Comparison of ENCODE assay signal across 13 cellular contexts in the genomic region with DNA sequence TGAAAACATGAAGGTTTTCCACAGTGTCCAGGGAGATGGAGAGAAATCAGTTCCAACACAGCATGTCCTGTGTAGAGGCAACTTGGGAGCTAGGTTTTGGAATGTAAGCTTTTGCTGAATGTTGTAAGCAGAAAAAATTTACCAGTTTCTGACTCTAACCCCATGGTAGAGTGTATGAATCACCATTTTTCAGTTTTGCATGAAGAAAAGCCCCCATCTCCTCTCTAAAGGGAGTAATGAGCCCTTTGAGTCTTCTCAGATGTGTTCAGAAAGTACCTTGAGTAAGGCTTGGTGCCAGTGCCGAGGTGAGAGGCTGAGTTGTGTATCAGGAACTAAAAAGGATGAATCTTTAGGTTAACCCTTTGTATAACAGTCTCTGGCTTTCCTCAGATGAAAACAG.
A peak's percentile ranks its signal among the peaks of the same experiment; 100 is the strongest.
DNase-seq lines count a peak whose midpoint lies in the region; ATAC-seq and TF ChIP-seq lines count a peak whose summit lies in the region.
"Had no signal": no experiment of that assay in that cellular context is flagged by ENCODE, and none has a peak within 500 bp of the region (broad histone marks: within the 10 kb centered on the region; RNA-seq: fewer than 3 reads in every experiment).

No MANE protein-coding gene starts in this region.

- no peak overlapping the region for H3K27ac ChIP-seq in CD8-positive, alpha-beta memory T cell (ENCODE audit: low read depth, low read length)
- no peak overlapping the region for H3K27ac ChIP-seq in uterus
- H3K27ac ChIP-seq: breast epithelium had no signal

- no peak overlapping the region for H3K4me3 Mint-ChIP-seq in CD8-positive, alpha-beta memory T cell
- H3K4me3 Mint-ChIP-seq in MCF 10A (ENCODE audit: unreplicated experiment): no peak overlapping the region

- no peaks in the 10 kb centered on the region for H3K27me3 ChIP-seq in CD8-positive, alpha-beta memory T cell (ENCODE audit: insufficient read depth, low read length, poor library complexity, severe bottlenecking)
- H3K27me3 ChIP-seq in uterus: no peaks in the 10 kb centered on the region
- H3K27me3 ChIP-seq: breast epithelium had no signal

- peaks cover 0 to 3% (median 0%) of the 10 kb centered on the region in 5 donors for H3K9me3 Mint-ChIP-seq in CD8-positive, alpha-beta memory T cell
- H3K9me3 Mint-ChIP-seq in MCF 10A (ENCODE audit: unreplicated experiment): peaks cover 5% of the 10 kb centered on the region

- POLR2A ChIA-PET in CD8-positive, alpha-beta memory T cell (lab: Charles Lee): no interaction called here
- POLR2A ChIA-PET in MCF 10A (lab: Yijun Ruan, JAX): interaction anchor here (0.8 kb wide), 1 partner anchor 9 kb away, joined by 3 read pairs; no protein-coding TSS in a partner anchor

- peak; percentile 12 for DNase-seq in AG10803 (ENCODE audit: low read depth)
- DNase-seq in hepatic stellate cell (ENCODE audit: low spot score): no peak
- no peak for DNase-seq in CD8-positive, alpha-beta memory T cell
- DNase-seq in uterus: no peak
- DNase-seq in MCF 10A (ENCODE audit: unreplicated experiment): no peak
- DNase-seq: DMS53; NCI-H2171 treated with DMSO at 0.1 percent for 48 hours; OCI-M1; stimulated activated CD4-positive, alpha-beta T cell treated with anti-CD3 and anti-CD28 coated beads, Interleukin-1b, Interleukin-23, amount 100 ng/mL, for 48 hours had no signal

- intact Hi-C loops in uterus (cut with DNase I; ENCODE audit: low total_unique reads): no loop called here
- intact Hi-C loops in MCF 10A (cut with micrococcal nuclease): no loop called here

- no peaks in the 10 kb centered on the region for H3K4me1 ChIP-seq in CD8-positive, alpha-beta memory T cell (ENCODE audit: insufficient read depth, low read length)
- no peaks in the 10 kb centered on the region for H3K4me1 ChIP-seq in uterus
- H3K4me1 ChIP-seq: breast epithelium had no signal

- H3K4me3 ChIP-seq in AG10803 (ENCODE audit: low read length) (no peak overlapping the region), uterus (no peak overlapping the region)
- no peak overlapping the region for H3K4me3 ChIP-seq in CD8-positive, alpha-beta memory T cell (ENCODE audit: low read length)
- H3K4me3 ChIP-seq: breast epithelium had no signal

- BruUV-seq in MCF 10A (replicated peaks; lab: Mats Ljungman, UMichigan): no TSS peak

- peaks cover 0 to 2% (median 0%) of the 10 kb centered on the region in 3 donors for H3K4me1 Mint-ChIP-seq in CD8-positive, alpha-beta memory T cell
- H3K4me1 Mint-ChIP-seq in MCF 10A (ENCODE audit: insufficient read depth, unreplicated experiment): peaks cover 12% of the 10 kb centered on the region

- TF ChIP-seq CTCF in AG10803 (conservative IDR thresholded peaks at IDR 0.05; ENCODE audit: low read length) (no peak), uterus (IDR thresholded peaks at IDR 0.05) (no peak), MCF 10A (IDR thresholded peaks at IDR 0.05; ENCODE audit: unreplicated experiment) (no peak)

- no peaks in the 10 kb centered on the region for H3K9me3 ChIP-seq in CD8-positive, alpha-beta memory T cell (ENCODE audit: low read length)
- no peaks in the 10 kb centered on the region for H3K9me3 ChIP-seq in uterus
- H3K9me3 ChIP-seq: breast epithelium had no signal

- TF ChIP-seq POLR2A in uterus (IDR thresholded peaks at IDR 0.05): no peak

- peaks cover 0 to 14% (median 2%) of the 10 kb centered on the region in 3 donors for H3K36me3 Mint-ChIP-seq in CD8-positive, alpha-beta memory T cell
- H3K36me3 Mint-ChIP-seq in MCF 10A (ENCODE audit: insufficient read depth, unreplicated experiment): no peaks in the 10 kb centered on the region

- peak overlapping the region in 1 of 8 donors; percentile 75 for H3K27ac Mint-ChIP-seq in CD8-positive, alpha-beta memory T cell
- no peak overlapping the region for H3K27ac Mint-ChIP-seq in MCF 10A (ENCODE audit: low read depth, unreplicated experiment)

- peak; percentile 92 for ATAC-seq in GM18870 (IDR thresholded peaks at IDR 0.05; ENCODE audit: unreplicated experiment)
- peak; percentile 93 for ATAC-seq in HG02571 (IDR thresholded peaks at IDR 0.05; ENCODE audit: unreplicated experiment)
- peak; percentile 89 for ATAC-seq in HG03442 (IDR thresholded peaks at IDR 0.05; ENCODE audit: unreplicated experiment)

- H3K27me3 Mint-ChIP-seq in CD8-positive, alpha-beta memory T cell: peaks cover 9 to 20% of the 10 kb centered on the region in 2 donors
- H3K27me3 Mint-ChIP-seq in MCF 10A (ENCODE audit: insufficient read depth, unreplicated experiment): no peaks in the 10 kb centered on the region

- CTCF ChIA-PET in CD8-positive, alpha-beta memory T cell (lab: Charles Lee): interaction anchor here (1.9 kb wide), 1 partner anchor 181 kb away, joined by 4 read pairs; no protein-coding TSS in a partner anchor
- CTCF ChIA-PET in MCF 10A (lab: Yijun Ruan, JAX): interaction anchor here (0.8 kb wide), 1 partner anchor 66 kb away, joined by 4 read pairs; no protein-coding TSS in a partner anchor

- H3K36me3 ChIP-seq in CD8-positive, alpha-beta memory T cell (ENCODE audit: insufficient read depth, low read length): no peaks in the 10 kb centered on the region
- H3K36me3 ChIP-seq in uterus: no peaks in the 10 kb centered on the region
- H3K36me3 ChIP-seq: breast epithelium had no signal
